Comparison of ENCODE assay signal across 16 cellular contexts in genomic region chr10:80100116-80100515, GRCh38. TPM values are rescaled to one million over a fixed set of nuclear protein-coding genes. Genes with fewer than 3 reads are reported as not detected.
DNase-seq lines count a peak whose midpoint lies in the region; ATAC-seq and TF ChIP-seq lines count a peak whose summit lies in the region.
"Had no signal": no experiment of that assay in that cellular context is flagged by ENCODE, and none has a peak within 500 bp of the region (broad histone marks: within the 10 kb centered on the region; RNA-seq: fewer than 3 reads in every experiment).

No MANE protein-coding gene starts in this region.

- peak overlapping the region; percentile 87 for H3K27ac ChIP-seq in trophoblast cell (ENCODE audit: low read depth, low read length)

- POLR2A ChIA-PET in WTC11 (lab: Charles Lee): no interaction called here

- H3K36me3 Mint-ChIP-seq in WTC11: no peaks in the 10 kb centered on the region
- no peaks in the 10 kb centered on the region for H3K36me3 Mint-ChIP-seq in mesothelial cell of epicardium

- no peak overlapping the region for H4K12ac ChIP-seq in trophoblast cell (ENCODE audit: low read depth, low read length)

- peaks cover 29% of the 10 kb centered on the region for H3K4me1 Mint-ChIP-seq in WTC11
- peaks cover 28% of the 10 kb centered on the region for H3K4me1 Mint-ChIP-seq in mesothelial cell of epicardium

- CTCF ChIA-PET in WTC11 (lab: Charles Lee): no interaction called here

- H3K36me3 ChIP-seq in trophoblast cell (ENCODE audit: control insufficient read depth in 1 of 2, insufficient read depth in 2 of 2, low read length in 2 of 2): no peaks in the 10 kb centered on the region
- H3K36me3 ChIP-seq: HAP-1 had no signal

- H3K14ac ChIP-seq in trophoblast cell (ENCODE audit: low read length): no peak overlapping the region

- DNase-seq in WTC11 (ENCODE audit: low spot score): no peak
- peak; percentile 89 for DNase-seq in trophoblast cell
- no peak for DNase-seq in mesothelial cell of epicardium (ENCODE audit: low spot score in 2 of 2, unreplicated experiment in 2 of 2)
- DNase-seq: C1 segment of cervical spinal cord; CD4-positive, alpha-beta memory T cell; COR-L47; DMS79 treated with DMSO at 0.1 percent for 48 hours; HFFc6 had no signal

- H2BK12ac ChIP-seq in trophoblast cell (ENCODE audit: low read length): peak overlapping the region; percentile 12

- H2AK5ac ChIP-seq in trophoblast cell (ENCODE audit: low read length): no peak overlapping the region

- peak overlapping the region; percentile 69 for H4K91ac ChIP-seq in trophoblast cell (ENCODE audit: low read depth, low read length)

- no peak for TF ChIP-seq CTCF in WTC11 (IDR thresholded peaks at IDR 0.05)
- TF ChIP-seq CTCF in mesothelial cell of epicardium (IDR thresholded peaks at IDR 0.05; ENCODE audit: unreplicated experiment): no peak

- H3K9me3 ChIP-seq in trophoblast cell (ENCODE audit: insufficient read depth, low read depth, low read length): no peaks in the 10 kb centered on the region
- H3K9me3 ChIP-seq: HAP-1 had no signal

- no peak overlapping the region for H3K4me3 ChIP-seq in trophoblast cell (ENCODE audit: low read depth, low read length)
- H3K4me3 ChIP-seq: GM23338, HAP-1 had no signal

- H3K4me3 Mint-ChIP-seq in WTC11 (no peak overlapping the region), mesothelial cell of epicardium (no peak overlapping the region)
- H3K4me3 Mint-ChIP-seq: CD4-positive, alpha-beta memory T cell; GM23338; HFFc6 had no signal

- H4K8ac ChIP-seq in trophoblast cell (ENCODE audit: low read depth, low read length): no peak overlapping the region

- no peak overlapping the region for H3K9ac ChIP-seq in trophoblast cell (ENCODE audit: low read length)

- peak overlapping the region; percentile 11 for H3K18ac ChIP-seq in trophoblast cell (ENCODE audit: low read length)

- H3K79me2 ChIP-seq in trophoblast cell (ENCODE audit: control insufficient read depth, insufficient read depth, low read length, poor library complexity): peaks cover 2% of the 10 kb centered on the region

- H3K27me3 ChIP-seq in trophoblast cell (ENCODE audit: insufficient read depth, low read length): no peaks in the 10 kb centered on the region

- peak overlapping the region; percentile 19 for H2BK120ac ChIP-seq in trophoblast cell (ENCODE audit: insufficient read depth, low read length, poor library complexity)

- H3K9me3 Mint-ChIP-seq in WTC11 (no peaks in the 10 kb centered on the region), mesothelial cell of epicardium (peaks cover 5% of the 10 kb centered on the region)
- H3K9me3 Mint-ChIP-seq: GM23338, HFFc6 had no signal

- peak overlapping the region; percentile 25 for H2BK5ac ChIP-seq in trophoblast cell (ENCODE audit: low read depth, low read length, poor library complexity)

- no peak for ATAC-seq in WTC11
- peak; percentile 45 for ATAC-seq in esophagus mucosa
- no peak for ATAC-seq in activated CD4-positive, CD25-positive, alpha-beta regulatory T cell treated with anti-CD3 and anti-CD28 coated beads, Interleukin-2, amount 50 U/mL, for 24 hours
- ATAC-seq in GM18867 (IDR thresholded peaks at IDR 0.05; ENCODE audit: unreplicated experiment): no peak

- no peak overlapping the region for H3K4ac ChIP-seq in trophoblast cell (ENCODE audit: low read depth, low read length)

- H2AFZ ChIP-seq in trophoblast cell (ENCODE audit: insufficient read depth, low read length, poor library complexity): no peak overlapping the region

- whole genome bisulfite sequencing in trophoblast cell (ENCODE audit: extremely low coverage, insufficient coverage, insufficient read length): no CpG with 5 or more reads among the region's 9 CpGs

- peaks cover 8 to 9% of the 10 kb centered on the region in 2 experiments for H3K4me1 ChIP-seq in trophoblast cell (ENCODE audit: control insufficient read depth in 1 of 2, insufficient read depth in 2 of 2, low read length in 2 of 2)
- H3K4me1 ChIP-seq: HAP-1 had no signal

- peaks cover 11% of the 10 kb centered on the region for H3K79me1 ChIP-seq in trophoblast cell (ENCODE audit: low read length)

- H3K27me3 Mint-ChIP-seq in WTC11 (ENCODE audit: low read depth) (no peaks in the 10 kb centered on the region; the same call in 1 of the 2 replicates), mesothelial cell of epicardium (ENCODE audit: low read depth) (no peaks in the 10 kb centered on the region)
- H3K27me3 Mint-ChIP-seq: CD4-positive, alpha-beta memory T cell had no signal

- H3K27ac Mint-ChIP-seq in WTC11 (no peak overlapping the region), mesothelial cell of epicardium (no peak overlapping the region)
- H3K27ac Mint-ChIP-seq: HFFc6 had no signal

- H3K23ac ChIP-seq in trophoblast cell (ENCODE audit: low read length): no peak overlapping the region

- H3K4me2 ChIP-seq in trophoblast cell (ENCODE audit: low read length): no peak overlapping the region

TF ChIP-seq in WTC11, 78 proteins besides CTCF, POLR2A, EP300 and RAD21:
- TF ChIP-seq MXD4 (CRISPR knock-in tag; IDR thresholded peaks at IDR 0.05; ENCODE audit: borderline replicate concordance) (no peak), ZNF121 (CRISPR knock-in tag; IDR thresholded peaks at IDR 0.05) (0 out of 2 replicates have a peak, but pooled peaks have one; percentile 17)

RNA-seq across cellular contexts. Expression of gene TMEM254, which starts 21.7 kb away (rescaled TPM):
- total RNA-seq in WTC11 (2021) (18.5 to 23.3 TPM (median 22.2 TPM) in 3 replicates), esophagus mucosa (46.8 TPM), mesothelial cell of epicardium (26.1 to 32.0 TPM (median 30.7 TPM) in 3 replicates)
- polyA plus RNA-seq in trophoblast cell (2013): 19.2 and 20.4 TPM in 2 replicates

RNA-seq across cellular contexts. Expression of gene PLAC9, which starts 32.4 kb away (rescaled TPM):
- 4.6 to 7.3 TPM (median 6.6 TPM) in 3 replicates for total RNA-seq in WTC11 (2021)
- 5.0 TPM for total RNA-seq in esophagus mucosa
- 12.4 and 12.5 TPM in 2 replicates for polyA plus RNA-seq in trophoblast cell (2013)
- 24.0 to 30.3 TPM (median 25.1 TPM) in 3 replicates for total RNA-seq in mesothelial cell of epicardium
- total RNA-seq: A673; Calu3; CD4-positive, alpha-beta memory T cell; Daoy had no signal

Comparison
In these comparisons a context has a peak if more than half of its experiments do, and no peak if none do; other contexts are left out.
1. DNase-seq: peak in trophoblast cell (2 of 2); none in WTC11 (single experiment) and mesothelial cell of epicardium (0 of 2).